Comparison of ENCODE assay signal across 17 cellular contexts in the genomic region with DNA sequence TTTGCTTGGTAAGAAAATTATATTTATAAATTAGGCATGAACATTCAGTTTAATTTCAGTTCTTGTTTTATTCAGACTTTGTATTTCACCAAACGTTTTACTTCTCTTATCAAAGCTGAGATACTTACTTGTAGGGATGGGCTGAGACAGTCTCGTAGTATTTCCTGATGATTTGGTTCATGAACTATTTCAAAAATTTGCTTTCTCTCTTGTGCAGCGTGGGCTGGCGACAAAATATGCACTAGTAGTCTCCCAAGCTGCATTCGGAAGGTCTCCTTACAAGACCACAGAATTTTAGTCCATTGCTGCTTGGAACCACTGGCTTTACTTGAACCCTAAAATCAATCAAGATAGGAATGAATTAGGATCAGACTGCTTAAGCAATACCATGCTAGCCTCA.
DNase-seq lines count a peak whose midpoint lies in the region; ATAC-seq, FAIRE-seq and TF ChIP-seq lines count a peak whose summit lies in the region.
"Had no signal": no experiment of that assay in that cellular context is flagged by ENCODE, and none has a peak within 500 bp of the region (broad histone marks: within the 10 kb centered on the region; RNA-seq: fewer than 3 reads in every experiment).

No MANE protein-coding gene starts in this region.

- no peaks in the 10 kb centered on the region for H3K9me2 ChIP-seq in Karpas-422 (replicated peaks; ENCODE audit: insufficient read depth, low read length)

- DNase-seq in AG04450 (ENCODE audit: low read depth, low spot score) (peak; percentile 73), HTR-8/SVneo (ENCODE audit: insufficient read length, low spot score) (peak; percentile 57), bronchial epithelial cell (ENCODE audit: low read depth) (peak; percentile 53), kidney tubule cell (ENCODE audit: low spot score) (peak; percentile 56), HepG2 (ENCODE audit: low spot score) (no peak), NCI-H2196 (lab: John Stamatoyannopoulos, UW; ENCODE audit: unreplicated experiment) (no peak), Karpas-422 (no peak)
- DNase-seq: activated CD4-positive, alpha-beta T cell treated with anti-CD3 and anti-CD28 coated beads, Interleukin-2, amount 50 U/mL, for 48 hours; activated gamma-delta T cell; NCI-H1048; NCI-H345; psoas muscle; stimulated activated CD8-positive, alpha-beta memory T cell treated with anti-CD3 and anti-CD28 coated beads, Interleukin-4, amount 100 ng/mL, for 48 hours; T1000; upper lobe of left lung had no signal

- 79% methylated on average over 5 of the region's 5 CpGs for WGBS in HepG2 (ENCODE audit: low lambda C conversion rate)

- H4K20me1 ChIP-seq in HepG2 (ENCODE audit: insufficient read depth, low read length), result no peaks in the 10 kb centered on the region
- no peaks in the 10 kb centered on the region for H4K20me1 ChIP-seq in Karpas-422 (ENCODE audit: insufficient read depth, low read depth, low read length)

- POLR2A ChIA-PET in AG04450 (lab: Yijun Ruan, JAX), result no interaction called here
- POLR2A ChIA-PET in HepG2 (lab: Yijun Ruan, JAX), result no interaction called here

- H3K36me3 ChIP-seq in bronchial epithelial cell (ENCODE audit: control insufficient read depth, insufficient read depth, low read length), result peaks cover 2% of the 10 kb centered on the region
- H3K36me3 ChIP-seq in HepG2 (replicated peaks in 1 of 2; ENCODE audit: control insufficient read depth in 1 of 2, insufficient read depth in 2 of 2, low read length in 2 of 2), result no peaks in the 10 kb centered on the region
- no peaks in the 10 kb centered on the region for H3K36me3 ChIP-seq in Karpas-422 (ENCODE audit: insufficient read depth, low read length)

- no TSS peak for BruUV-seq in HepG2 (replicated peaks; lab: Mats Ljungman, UMichigan)

- H3K79me2 ChIP-seq in HepG2 (ENCODE audit: insufficient read depth, low read length) (no peaks in the 10 kb centered on the region), Karpas-422 (ENCODE audit: low read length) (no peaks in the 10 kb centered on the region)

- TF ChIP-seq EP300 in HepG2 (IDR thresholded peaks at IDR 0.05; ENCODE audit: low read depth in 2 of 2, low read length in 2 of 2), result no peak
- TF ChIP-seq EP300 in HepG2 (CRISPR knock-in tag; IDR thresholded peaks at IDR 0.05; ENCODE audit: borderline replicate concordance), result no peak

- CTCF ChIA-PET in AG04450 (lab: Charles Lee) (interaction anchor here (1.2 to 1.6 kb wide), 2 partner anchors 227 to 231 kb away, joined by 5 read pairs; no protein-coding TSS in a partner anchor), HepG2 (lab: Yijun Ruan, JAX; ENCODE audit: low intra/inter-chr PET ratio, low total read pairs) (no interaction called here)

- no peak for TF ChIP-seq POLR2A in HepG2 (IDR thresholded peaks at IDR 0.05; ENCODE audit: insufficient read depth in 1 of 2, low read depth in 2 of 2, low read length in 2 of 2)

- no peak for TF ChIP-seq CTCF in AG04450 (IDR thresholded peaks at IDR 0.05; ENCODE audit: low read depth, low read length)
- no peak for TF ChIP-seq CTCF in bronchial epithelial cell (IDR thresholded peaks at IDR 0.05; ENCODE audit: insufficient read depth, low read length, severe bottlenecking)
- TF ChIP-seq CTCF in HepG2 (CRISPR knock-in tag; IDR thresholded peaks at IDR 0.05), result no peak

- H3K4me3 ChIP-seq in AG04450 (ENCODE audit: low read depth, low read length) (no peak overlapping the region), bronchial epithelial cell (ENCODE audit: low read depth, low read length) (no peak overlapping the region), HepG2 (replicated peaks in 1 of 3; ENCODE audit: insufficient read depth in 1 of 3, low read depth in 2 of 3, low read length in 3 of 3) (no peak overlapping the region), Karpas-422 (ENCODE audit: low read length) (no peak overlapping the region)
- H3K4me3 ChIP-seq: PC-9, psoas muscle, upper lobe of left lung had no signal

- H3K4me1 ChIP-seq in HepG2 (ENCODE audit: insufficient read depth, low read length), result peaks cover 13% of the 10 kb centered on the region
- no peaks in the 10 kb centered on the region for H3K4me1 ChIP-seq in Karpas-422 (ENCODE audit: low read length)
- H3K4me1 ChIP-seq: psoas muscle, upper lobe of left lung had no signal

- FAIRE-seq in HTR-8/SVneo (lab: Jason Lieb, UNC), result peak; percentile 86
- FAIRE-seq in bronchial epithelial cell (lab: Jason Lieb, UNC), result no peak
- FAIRE-seq in HepG2 (lab: Jason Lieb, UNC), result no peak

- TF ChIP-seq RAD21 in HepG2 (CRISPR knock-in tag; IDR thresholded peaks at IDR 0.05), result no peak

- H3K27ac ChIP-seq in AG04450 (ENCODE audit: low read depth, low read length), result no peak overlapping the region
- H3K27ac ChIP-seq in HepG2 (ENCODE audit: extremely low read length, insufficient read depth, low read length), result no peak overlapping the region
- no peak overlapping the region for H3K27ac ChIP-seq in Karpas-422 (ENCODE audit: low read length)
- H3K27ac ChIP-seq: PC-9, psoas muscle, upper lobe of left lung had no signal

- H3K27me3 ChIP-seq in AG04450 (ENCODE audit: control insufficient read depth, insufficient read depth, low read length) (no peaks in the 10 kb centered on the region), bronchial epithelial cell (ENCODE audit: control insufficient read depth, insufficient read depth, low read length) (no peaks in the 10 kb centered on the region), HepG2 (ENCODE audit: control insufficient read depth in 1 of 2, insufficient read depth in 2 of 2, low read length in 2 of 2) (no peaks in the 10 kb centered on the region), Karpas-422 (ENCODE audit: low read length) (no peaks in the 10 kb centered on the region)
- H3K27me3 ChIP-seq: upper lobe of left lung had no signal

- in situ Hi-C loops in HepG2 (cut with HindIII; ENCODE audit: extremely low pct_ligation_motif_present, low pct_unique_long_range_greater_than_20kb), result no loop called here

- H3K9me3 ChIP-seq in AG04450 (ENCODE audit: control insufficient read depth, insufficient read depth, low read length) (peaks cover 3% of the 10 kb centered on the region; the same call in 1 of the 2 replicates), HepG2 (ENCODE audit: low read length) (no peaks in the 10 kb centered on the region), Karpas-422 (ENCODE audit: low read length) (no peaks in the 10 kb centered on the region)
- H3K9me3 ChIP-seq: psoas muscle, upper lobe of left lung had no signal

- intact Hi-C loops in HepG2 (cut with micrococcal nuclease; ENCODE audit: unreplicated experiment), result no loop called here

- ATAC-seq in HepG2, result no peak
- ATAC-seq in HG03039 (IDR thresholded peaks at IDR 0.05; ENCODE audit: unreplicated experiment), result no peak
- ATAC-seq: psoas muscle had no signal

- H3K9ac ChIP-seq in HepG2 (ENCODE audit: insufficient read depth, low read depth, low read length) (no peak overlapping the region), Karpas-422 (ENCODE audit: low read length) (no peak overlapping the region)

- no peak overlapping the region for H3K4me2 ChIP-seq in HepG2 (ENCODE audit: low read depth, low read length)
- no peak overlapping the region for H3K4me2 ChIP-seq in Karpas-422 (ENCODE audit: low read depth, low read length, poor library complexity, severe bottlenecking)
- H3K4me2 ChIP-seq: PC-9 had no signal

- H2AFZ ChIP-seq in HepG2 (ENCODE audit: low read length) (no peak overlapping the region), Karpas-422 (ENCODE audit: low read length) (no peak overlapping the region)
- H2AFZ ChIP-seq: PC-9 had no signal

TF ChIP-seq in HepG2, 621 proteins besides CTCF, POLR2A, EP300 and RAD21:
- TF ChIP-seq ZNF777 (CRISPR knock-in tag; IDR thresholded peaks at IDR 0.05) (no peak), NRL (CRISPR knock-in tag; IDR thresholded peaks at IDR 0.05; ENCODE audit: borderline replicate concordance) (no peak), GFI1 (CRISPR knock-in tag; IDR thresholded peaks at IDR 0.05; ENCODE audit: borderline replicate concordance) (no peak), RXRA (CRISPR knock-in tag; IDR thresholded peaks at IDR 0.05) (no peak), MATR3 (CRISPR knock-in tag; IDR thresholded peaks at IDR 0.05) (no peak), HNRNPLL (IDR thresholded peaks at IDR 0.05; ENCODE audit: low read depth, low read length, poor library complexity, severe bottlenecking) (no peak)
- TF ChIP-seq, protein P1, sequence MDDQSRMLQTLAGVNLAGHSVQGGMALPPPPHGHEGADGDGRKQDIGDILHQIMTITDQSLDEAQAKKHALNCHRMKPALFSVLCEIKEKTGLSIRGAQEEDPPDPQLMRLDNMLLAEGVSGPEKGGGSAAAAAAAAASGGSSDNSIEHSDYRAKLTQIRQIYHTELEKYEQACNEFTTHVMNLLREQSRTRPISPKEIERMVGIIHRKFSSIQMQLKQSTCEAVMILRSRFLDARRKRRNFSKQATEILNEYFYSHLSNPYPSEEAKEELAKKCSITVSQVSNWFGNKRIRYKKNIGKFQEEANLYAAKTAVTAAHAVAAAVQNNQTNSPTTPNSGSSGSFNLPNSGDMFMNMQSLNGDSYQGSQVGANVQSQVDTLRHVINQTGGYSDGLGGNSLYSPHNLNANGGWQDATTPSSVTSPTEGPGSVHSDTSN (CRISPR knock-in tag; IDR thresholded peaks at IDR 0.05; ENCODE audit: borderline replicate concordance), result no peak
- TF ChIP-seq, protein P2, sequence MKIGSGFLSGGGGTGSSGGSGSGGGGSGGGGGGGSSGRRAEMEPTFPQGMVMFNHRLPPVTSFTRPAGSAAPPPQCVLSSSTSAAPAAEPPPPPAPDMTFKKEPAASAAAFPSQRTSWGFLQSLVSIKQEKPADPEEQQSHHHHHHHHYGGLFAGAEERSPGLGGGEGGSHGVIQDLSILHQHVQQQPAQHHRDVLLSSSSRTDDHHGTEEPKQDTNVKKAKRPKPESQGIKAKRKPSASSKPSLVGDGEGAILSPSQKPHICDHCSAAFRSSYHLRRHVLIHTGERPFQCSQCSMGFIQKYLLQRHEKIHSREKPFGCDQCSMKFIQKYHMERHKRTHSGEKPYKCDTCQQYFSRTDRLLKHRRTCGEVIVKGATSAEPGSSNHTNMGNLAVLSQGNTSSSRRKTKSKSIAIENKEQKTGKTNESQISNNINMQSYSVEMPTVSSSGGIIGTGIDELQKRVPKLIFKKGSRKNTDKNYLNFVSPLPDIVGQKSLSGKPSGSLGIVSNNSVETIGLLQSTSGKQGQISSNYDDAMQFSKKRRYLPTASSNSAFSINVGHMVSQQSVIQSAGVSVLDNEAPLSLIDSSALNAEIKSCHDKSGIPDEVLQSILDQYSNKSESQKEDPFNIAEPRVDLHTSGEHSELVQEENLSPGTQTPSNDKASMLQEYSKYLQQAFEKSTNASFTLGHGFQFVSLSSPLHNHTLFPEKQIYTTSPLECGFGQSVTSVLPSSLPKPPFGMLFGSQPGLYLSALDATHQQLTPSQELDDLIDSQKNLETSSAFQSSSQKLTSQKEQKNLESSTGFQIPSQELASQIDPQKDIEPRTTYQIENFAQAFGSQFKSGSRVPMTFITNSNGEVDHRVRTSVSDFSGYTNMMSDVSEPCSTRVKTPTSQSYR (CRISPR knock-in tag; IDR thresholded peaks at IDR 0.05; ENCODE audit: borderline replicate concordance), result no peak

Comparison
In these comparisons a context has a peak if more than half of its experiments do, and no peak if none do; other contexts are left out.
1. DNase-seq: peak in AG04450 (single experiment), HTR-8/SVneo (single experiment), bronchial epithelial cell (single experiment) and kidney tubule cell (single experiment); none in HepG2 (single experiment), NCI-H2196 (single experiment) and Karpas-422 (single experiment).